Comparison of ENCODE assay signal across 16 cellular contexts in the genomic region with DNA sequence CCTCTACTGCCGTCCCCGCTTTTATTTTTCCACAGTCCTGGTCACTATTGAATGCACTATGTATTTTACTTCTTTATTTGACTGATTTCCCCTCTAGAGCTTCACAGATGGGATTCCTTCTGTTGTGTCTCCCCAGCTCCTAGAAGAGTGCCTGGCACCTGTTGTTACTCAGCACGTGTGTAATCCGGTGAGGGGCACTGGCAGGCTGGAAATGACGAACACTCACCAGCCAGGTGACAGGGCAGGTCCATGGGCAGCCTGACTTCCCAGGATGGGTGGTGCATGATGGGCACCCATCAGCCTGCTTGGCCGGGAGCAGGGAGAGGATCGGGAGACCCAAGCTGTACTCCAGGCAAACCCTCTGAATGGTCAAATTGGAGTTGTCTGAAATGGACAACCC.
"Had no signal": no experiment of that assay in that cellular context is flagged by ENCODE, and none has a peak within 500 bp of the region (broad histone marks: within the 10 kb centered on the region; RNA-seq: fewer than 3 reads in every experiment).

No MANE protein-coding gene starts in this region.

- H3K36me3 ChIP-seq: colonic mucosa, pancreas, vagina had no signal

- H3K4me1 ChIP-seq: colonic mucosa, foreskin keratinocyte, pancreas, tibial nerve, vagina had no signal

- H3K27me3 Mint-ChIP-seq: activated CD4-positive, alpha-beta T cell treated with anti-CD3 and anti-CD28 coated beads, Interleukin-2, amount 10 ng/mL, durations not matched to agents 7 days and 5 days; brain; naive thymus-derived CD4-positive, alpha-beta T cell had no signal

- H3K4me3 Mint-ChIP-seq: activated CD4-positive, alpha-beta T cell treated with anti-CD3 and anti-CD28 coated beads, Interleukin-2, amount 10 ng/mL, durations not matched to agents 7 days and 5 days; activated T-cell treated with anti-CD3 and anti-CD28 coated beads, Interleukin-2, amount 50 U/mL, for 72 hours; brain; naive thymus-derived CD4-positive, alpha-beta T cell had no signal

- H3K4me3 ChIP-seq: colonic mucosa, pancreas, tibial nerve, vagina had no signal

- H3K36me3 Mint-ChIP-seq: brain had no signal

- H3K27ac ChIP-seq: colonic mucosa, foreskin keratinocyte, pancreas, tibial nerve, vagina had no signal

- H3K9me3 ChIP-seq: colonic mucosa, pancreas, tibial nerve, vagina had no signal

- H3K27ac Mint-ChIP-seq: activated CD4-positive, alpha-beta T cell treated with anti-CD3 and anti-CD28 coated beads, Interleukin-2, amount 10 ng/mL, durations not matched to agents 7 days and 5 days; activated T-cell treated with anti-CD3 and anti-CD28 coated beads, Interleukin-2, amount 50 U/mL, for 72 hours; brain had no signal

- ATAC-seq: activated CD4-positive, CD25-positive, alpha-beta regulatory T cell treated with anti-CD3 and anti-CD28 coated beads, Interleukin-2, amount 50 U/mL, for 24 hours; activated T-cell treated with anti-CD3 and anti-CD28 coated beads, Interleukin-2, amount 50 U/mL, for 72 hours; foreskin keratinocyte; pancreas had no signal

- H3K9me3 Mint-ChIP-seq: activated CD4-positive, alpha-beta T cell treated with anti-CD3 and anti-CD28 coated beads, Interleukin-2, amount 10 ng/mL, durations not matched to agents 7 days and 5 days; activated T-cell treated with anti-CD3 and anti-CD28 coated beads, Interleukin-2, amount 50 U/mL, for 72 hours; brain had no signal

- H3K27me3 ChIP-seq: colonic mucosa, foreskin keratinocyte, pancreas, tibial nerve, vagina had no signal

- DNase-seq: activated CD4-positive, alpha-beta T cell treated with anti-CD3 and anti-CD28 coated beads, Interleukin-2, amount 10 ng/mL, durations not matched to agents 7 days and 5 days; activated gamma-delta T cell treated with Interleukin-2 at 50 U/mL for 16 hours; activated T-cell treated with anti-CD3 and anti-CD28 coated beads, Interleukin-2, amount 50 U/mL, for 72 hours; central memory CD4-positive, alpha-beta T cell; colonic mucosa; foreskin keratinocyte; mesendoderm; naive thymus-derived CD4-positive, alpha-beta T cell; stimulated activated CD8-positive, alpha-beta memory T cell treated with anti-CD3 and anti-CD28 coated beads, Interleukin-4, amount 100 ng/mL, for 48 hours; stimulated activated naive CD4-positive, alpha-beta T cell treated with Interleukin-2 at 50 U/mL for 16 hours; T1000 had no signal
